In genomic region chr1:54695764-54696163, GRCh38 we compare ENCODE assay signal across 8 cellular contexts. TPM values are rescaled to one million over a fixed set of nuclear protein-coding genes. Genes with fewer than 3 reads are reported as not detected.
"Had no signal": no experiment of that assay in that cellular context is flagged by ENCODE, and none has a peak within 500 bp of the region (broad histone marks: within the 10 kb centered on the region; RNA-seq: fewer than 3 reads in every experiment).

No MANE protein-coding gene starts in this region.

- ATAC-seq: GM23338 had no signal

- FAIRE-seq: H1, H54, HTR-8/SVneo had no signal

- H3K4me3 ChIP-seq: GM23338 had no signal

- DNase-seq: HCEC 1CT, IMR-90, KBM-7 had no signal

- H3K4me3 Mint-ChIP-seq: GM23338, H9 had no signal

- H3K4me1 Mint-ChIP-seq: GM23338 had no signal

- H3K9me3 Mint-ChIP-seq: GM23338, H9 had no signal

- H3K27ac Mint-ChIP-seq: GM23338, H9 had no signal

RNA-seq across cellular contexts. Expression of gene MROH7, which starts 54.2 kb away (rescaled TPM):
- total RNA-seq: IMR-90 had no signal
- polyA plus RNA-seq: GM23338, IMR-90 had no signal
